Comparison of ENCODE assay signal across 1 cellular context in genomic region chr19:2171349-2172145, GRCh38.
TF ChIP-seq lines count a peak whose summit lies in the region.

No MANE protein-coding gene starts in this region.

TF ChIP-seq in GM23338, 12 proteins besides CTCF, POLR2A, EP300 and RAD21 (continued from another document):
- TF ChIP-seq ZNF462 (CRISPR knock-in tag; IDR thresholded peaks at IDR 0.05): no peak
